In genomic region chr7:64853679-64854078, GRCh38 we compare ENCODE assay signal across 33 cellular contexts.
"Had no signal": no experiment of that assay in that cellular context is flagged by ENCODE, and none has a peak within 500 bp of the region (broad histone marks: within the 10 kb centered on the region; RNA-seq: fewer than 3 reads in every experiment).

No MANE protein-coding gene starts in this region.

- H3K27ac ChIP-seq: adrenal gland, ascending aorta, body of pancreas, brain microvascular endothelial cell, breast epithelium, cardiac muscle cell had no signal

- ATAC-seq: activated naive CD4-positive, alpha-beta T cell treated with anti-CD3 and anti-CD28 coated beads, Interleukin-2, amount 50 U/mL, for 72 hours; activated naive CD8-positive, alpha-beta T cell treated with anti-CD3 and anti-CD28 coated beads, Interleukin-2, amount 50 U/mL, for 24 hours; activated T-cell treated with anti-CD3 and anti-CD28 coated beads, Interleukin-2, amount 50 U/mL, for 4 hours; activated T-cell treated with anti-CD3 and anti-CD28 coated beads, Interleukin-2, amount 50 U/mL, for 72 hours; activated T-helper 17 cell treated with anti-CD3 and anti-CD28 coated beads, Interleukin-2, amount 50 U/mL, for 72 hours; body of pancreas had no signal

- H3K4me3 ChIP-seq: adrenal gland, ascending aorta, body of pancreas, breast epithelium, cardiac muscle cell had no signal

- H3K36me3 ChIP-seq: adrenal gland, ascending aorta, brain microvascular endothelial cell, breast epithelium, cardiac muscle cell had no signal

- FAIRE-seq: astrocyte, bronchial epithelial cell had no signal

- H3K4me1 ChIP-seq: adrenal gland, ascending aorta, body of pancreas, breast epithelium had no signal

- H3K9me3 ChIP-seq: adrenal gland, ascending aorta, body of pancreas, breast epithelium had no signal

- DNase-seq: activated effector memory CD4-positive, alpha-beta T cell treated with anti-CD3 and anti-CD28 coated beads, Interleukin-2, amount 50 U/mL, for 16 hours; activated effector memory CD4-positive, alpha-beta T cell treated with Interleukin-2 at 50 U/mL for 16 hours; activated gamma-delta T cell; activated gamma-delta T cell treated with Interleukin-2 at 50 U/mL for 16 hours; activated naive CD4-positive, alpha-beta T cell; activated naive CD4-positive, alpha-beta T cell treated with anti-CD3 and anti-CD28 coated beads for 36 hours; activated naive CD4-positive, alpha-beta T cell treated with anti-CD3 and anti-CD28 coated beads, Interleukin-2, amount 10 ng/mL, durations not matched to agents 7 days and 5 days; activated naive CD4-positive, alpha-beta T cell treated with anti-CD3 and anti-CD28 coated beads, Interleukin-2, amount 50 U/mL, for 16 hours; activated naive CD4-positive, alpha-beta T cell treated with Interleukin-2 at 50 U/mL for 16 hours; activated naive CD8-positive, alpha-beta T cell treated with anti-CD3 and anti-CD28 coated beads for 36 hours; activated naive CD8-positive, alpha-beta T cell treated with anti-CD3 and anti-CD28 coated beads, Interleukin-2, amount 10 ng/mL, durations not matched to agents 7 days and 5 days; activated naive CD8-positive, alpha-beta T cell treated with anti-CD3 and anti-CD28 coated beads, Interleukin-2, amount 50 U/mL, for 24 hours; activated T-cell treated with anti-CD3 and anti-CD28 coated beads, Interleukin-2, amount 50 U/mL, for 24 hours; activated T-cell treated with anti-CD3 and anti-CD28 coated beads, Interleukin-2, amount 50 U/mL, for 4 hours; activated T-cell treated with anti-CD3 and anti-CD28 coated beads, Interleukin-2, amount 50 U/mL, for 48 hours; activated T-cell treated with anti-CD3 and anti-CD28 coated beads, Interleukin-2, amount 50 U/mL, for 72 hours; adrenal gland; amniotic stem cell; amygdala; anterior cingulate cortex; aorta; body of pancreas; brain microvascular endothelial cell; caudate nucleus; central memory CD4-positive, alpha-beta T cell; cerebellar nuclear complex had no signal

- H3K27me3 ChIP-seq: adrenal gland, ascending aorta, body of pancreas, brain microvascular endothelial cell, breast epithelium, cardiac muscle cell had no signal
